9 cellular contexts compared by ENCODE assay signal in the genomic region with DNA sequence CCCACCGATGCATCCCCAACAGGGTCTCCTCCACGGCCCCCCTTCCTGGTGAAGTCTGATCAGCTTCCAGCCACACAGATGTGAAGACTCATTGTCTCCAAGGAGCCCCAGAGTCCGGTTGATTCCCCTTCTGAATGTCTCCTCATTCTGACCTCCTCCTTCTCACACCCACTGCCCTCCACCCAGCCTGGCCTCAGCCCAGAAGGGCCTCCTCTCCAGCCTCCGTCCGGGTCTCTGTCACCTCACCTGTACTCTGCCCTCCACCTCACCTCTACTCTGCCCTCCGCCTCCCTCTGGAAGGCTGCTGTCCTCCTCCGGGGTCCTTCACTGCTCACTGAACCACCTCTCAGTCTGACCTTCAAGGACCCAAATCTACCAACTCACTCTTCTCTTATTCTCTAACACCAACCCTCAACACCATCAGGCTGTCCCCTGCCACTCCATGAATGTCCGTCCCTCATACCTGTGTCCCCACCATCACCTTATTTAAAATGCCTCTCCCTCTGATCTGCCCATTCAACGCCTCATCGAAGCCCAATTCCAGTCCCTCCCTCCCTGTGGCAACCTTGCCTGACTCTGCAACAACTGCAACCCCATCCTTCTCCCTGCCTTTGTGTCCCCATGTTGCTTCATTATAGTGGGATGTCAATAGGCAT.
DNase-seq lines count a peak whose midpoint lies in the region; ATAC-seq, FAIRE-seq and TF ChIP-seq lines count a peak whose summit lies in the region.
"Had no signal": no experiment of that assay in that cellular context is flagged by ENCODE, and none has a peak within 500 bp of the region (broad histone marks: within the 10 kb centered on the region; RNA-seq: fewer than 3 reads in every experiment).

No MANE protein-coding gene starts in this region.

- H3K4me3 Mint-ChIP-seq in astrocyte (ENCODE audit: unreplicated experiment), result no peak overlapping the region

- DNase-seq in astrocyte (ENCODE audit: low read depth), result no peak
- DNase-seq in trophoblast cell, result no peak
- no peak for DNase-seq in NCI-H1694 (lab: John Stamatoyannopoulos, UW)
- no peak for DNase-seq in NCI-H1105 (lab: John Stamatoyannopoulos, UW)
- DNase-seq: NCI-H2029 had no signal

- no peak for FAIRE-seq in astrocyte (lab: Jason Lieb, UNC)

- peak overlapping the region; percentile 98 for H2BK12ac ChIP-seq in trophoblast cell (ENCODE audit: low read length)

- H3K4me1 ChIP-seq in astrocyte (ENCODE audit: insufficient read depth, low read length), result peaks cover 19% of the 10 kb centered on the region
- peaks cover 16 to 24% of the 10 kb centered on the region in 2 experiments for H3K4me1 ChIP-seq in trophoblast cell (ENCODE audit: control insufficient read depth in 1 of 2, insufficient read depth in 2 of 2, low read length in 2 of 2)

- no peak overlapping the region for H3K23ac ChIP-seq in trophoblast cell (ENCODE audit: low read length)

- no peak overlapping the region for H4K12ac ChIP-seq in trophoblast cell (ENCODE audit: low read depth, low read length)

- H3K27ac Mint-ChIP-seq in astrocyte (ENCODE audit: unreplicated experiment), result peak overlapping the region; percentile 87

- peak overlapping the region; percentile 62 for H2BK5ac ChIP-seq in trophoblast cell (ENCODE audit: low read depth, low read length, poor library complexity)

- ATAC-seq in GM18867 (IDR thresholded peaks at IDR 0.05; ENCODE audit: unreplicated experiment) (peak; percentile 8), HG02973 (IDR thresholded peaks at IDR 0.05; ENCODE audit: unreplicated experiment) (peak; percentile 6), GM18519 (IDR thresholded peaks at IDR 0.05; ENCODE audit: low FRiP score, unreplicated experiment) (no peak)

- peak overlapping the region; percentile 66 for H4K8ac ChIP-seq in trophoblast cell (ENCODE audit: low read depth, low read length)

- peak overlapping the region; percentile 79 for H3K18ac ChIP-seq in trophoblast cell (ENCODE audit: low read length)

- H3K79me2 ChIP-seq in astrocyte (ENCODE audit: insufficient read depth, low read length), result no peaks in the 10 kb centered on the region
- peaks cover 2% of the 10 kb centered on the region for H3K79me2 ChIP-seq in trophoblast cell (ENCODE audit: control insufficient read depth, insufficient read depth, low read length, poor library complexity)

- peak overlapping the region; percentile 91 for H3K14ac ChIP-seq in trophoblast cell (ENCODE audit: low read length)

- peak overlapping the region; percentile 92 for H2BK120ac ChIP-seq in trophoblast cell (ENCODE audit: insufficient read depth, low read length, poor library complexity)

- H3K36me3 ChIP-seq in astrocyte (ENCODE audit: insufficient read depth, low read length) (no peaks in the 10 kb centered on the region), trophoblast cell (ENCODE audit: control insufficient read depth in 1 of 2, insufficient read depth in 2 of 2, low read length in 2 of 2) (no peaks in the 10 kb centered on the region)
- H3K36me3 ChIP-seq: neutrophil had no signal

- H3K79me1 ChIP-seq in trophoblast cell (ENCODE audit: low read length), result peaks cover 29% of the 10 kb centered on the region

- peak overlapping the region; percentile 99 for H2AK5ac ChIP-seq in trophoblast cell (ENCODE audit: low read length)

- H3K27me3 Mint-ChIP-seq in astrocyte (ENCODE audit: low read depth, unreplicated experiment), result no peaks in the 10 kb centered on the region

- H3K27ac ChIP-seq in astrocyte (ENCODE audit: low read depth, low read length) (no peak overlapping the region), trophoblast cell (ENCODE audit: low read depth, low read length) (no peak overlapping the region)
- H3K27ac ChIP-seq: neutrophil had no signal

- no peaks in the 10 kb centered on the region for H3K9me3 Mint-ChIP-seq in astrocyte (ENCODE audit: unreplicated experiment)

- H3K27me3 ChIP-seq in astrocyte (ENCODE audit: insufficient read depth, low read length), result no peaks in the 10 kb centered on the region
- H3K27me3 ChIP-seq in trophoblast cell (ENCODE audit: insufficient read depth, low read length), result no peaks in the 10 kb centered on the region
- H3K27me3 ChIP-seq: neutrophil had no signal

- TF ChIP-seq CTCF in astrocyte (IDR thresholded peaks at IDR 0.05; ENCODE audit: insufficient read depth, low read depth, low read length), result no peak

- H3K4me2 ChIP-seq in astrocyte (ENCODE audit: low read length) (no peak overlapping the region), trophoblast cell (ENCODE audit: low read length) (no peak overlapping the region)

- H4K91ac ChIP-seq in trophoblast cell (ENCODE audit: low read depth, low read length), result peak overlapping the region; percentile 85

- H3K4ac ChIP-seq in trophoblast cell (ENCODE audit: low read depth, low read length), result peak overlapping the region; percentile 44

- H2AFZ ChIP-seq in astrocyte (ENCODE audit: low read depth, low read length) (no peak overlapping the region), trophoblast cell (ENCODE audit: insufficient read depth, low read length, poor library complexity) (peak overlapping the region; percentile 52)

- no peaks in the 10 kb centered on the region for H4K20me1 ChIP-seq in astrocyte (ENCODE audit: insufficient read depth, low read length)

- H3K4me3 ChIP-seq in astrocyte (ENCODE audit: insufficient read depth, low read depth, low read length), result no peak overlapping the region
- no peak overlapping the region for H3K4me3 ChIP-seq in trophoblast cell (ENCODE audit: low read depth, low read length)

- H3K9ac ChIP-seq in astrocyte (ENCODE audit: low read length) (no peak overlapping the region), trophoblast cell (ENCODE audit: low read length) (no peak overlapping the region)

- no peaks in the 10 kb centered on the region for H3K36me3 Mint-ChIP-seq in astrocyte (ENCODE audit: low read depth, unreplicated experiment)

- peaks cover 29% of the 10 kb centered on the region for H3K4me1 Mint-ChIP-seq in astrocyte (ENCODE audit: low read depth, unreplicated experiment)

- WGBS in trophoblast cell (ENCODE audit: extremely low coverage, insufficient coverage, insufficient read length), result no CpG with 5 or more reads among the region's 10 CpGs

- H3K9me3 ChIP-seq in astrocyte (ENCODE audit: insufficient read depth, low read depth, low read length) (no peaks in the 10 kb centered on the region), trophoblast cell (ENCODE audit: insufficient read depth, low read depth, low read length) (no peaks in the 10 kb centered on the region)
- H3K9me3 ChIP-seq: neutrophil had no signal
